In the genomic region with DNA sequence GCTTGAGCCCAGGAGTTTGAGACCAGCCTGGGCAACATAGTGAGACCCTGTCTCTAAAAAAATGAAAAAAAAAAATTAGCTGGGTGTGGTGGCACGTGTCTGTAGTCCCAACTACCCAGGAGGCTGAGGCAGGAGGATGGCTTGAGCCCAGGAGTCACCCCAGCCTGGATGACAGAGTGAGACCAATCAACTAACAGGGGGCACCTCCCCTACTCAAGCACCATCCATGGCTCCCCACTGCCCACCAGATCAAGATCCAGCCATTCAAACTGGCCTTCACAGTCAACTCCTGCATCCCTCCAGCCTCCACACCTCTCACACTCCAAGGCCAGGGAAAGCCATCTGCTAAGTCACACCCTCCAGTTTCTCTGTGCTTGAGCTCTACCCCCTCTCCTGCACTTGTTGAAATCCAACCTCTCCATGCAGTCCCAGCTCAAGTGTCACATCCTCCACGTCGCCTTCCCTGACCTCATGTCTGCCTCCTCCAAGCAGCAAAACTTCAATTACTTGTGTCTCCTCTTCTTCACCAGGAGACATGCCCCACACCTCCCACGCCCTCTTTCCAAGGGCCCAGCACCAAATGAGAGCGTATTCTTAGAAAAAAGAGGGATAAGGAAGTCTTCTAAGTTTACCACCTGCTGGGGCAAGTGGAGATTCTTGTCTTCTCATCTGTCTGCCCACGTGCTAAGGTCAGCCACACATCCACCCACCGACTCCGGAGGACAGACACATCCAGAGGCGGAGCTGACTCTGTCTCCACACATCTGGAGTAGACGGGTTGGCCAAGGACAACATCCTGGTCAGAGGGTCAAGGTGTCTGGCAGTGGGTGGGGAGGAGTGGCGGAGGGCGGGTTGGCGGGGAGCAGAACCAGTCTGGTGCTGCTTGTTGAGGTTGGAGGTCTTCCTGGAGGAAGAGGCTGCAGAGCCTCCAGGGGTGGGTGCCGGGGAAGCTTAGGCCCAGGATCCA, we compare ENCODE assay signal across 1 cellular context.
TF ChIP-seq lines count a peak whose summit lies in the region.

No MANE protein-coding gene starts in this region.

TF ChIP-seq in WTC11, 78 proteins besides CTCF, POLR2A, EP300 and RAD21 (continued from another document):
- TF ChIP-seq ZBTB43 (CRISPR knock-in tag; IDR thresholded peaks at IDR 0.05) = no peak
- TF ChIP-seq RORB (CRISPR knock-in tag; IDR thresholded peaks at IDR 0.05) = no peak
- no peak for TF ChIP-seq CREM (CRISPR knock-in tag; IDR thresholded peaks at IDR 0.05)
- no peak for TF ChIP-seq IRF2 (CRISPR knock-in tag; IDR thresholded peaks at IDR 0.05; ENCODE audit: borderline replicate concordance, low read depth)
- no peak for TF ChIP-seq ZNF532 (CRISPR knock-in tag; IDR thresholded peaks at IDR 0.05; ENCODE audit: borderline replicate concordance)
